Comparison of ENCODE assay signal across 12 cellular contexts in the genomic region with DNA sequence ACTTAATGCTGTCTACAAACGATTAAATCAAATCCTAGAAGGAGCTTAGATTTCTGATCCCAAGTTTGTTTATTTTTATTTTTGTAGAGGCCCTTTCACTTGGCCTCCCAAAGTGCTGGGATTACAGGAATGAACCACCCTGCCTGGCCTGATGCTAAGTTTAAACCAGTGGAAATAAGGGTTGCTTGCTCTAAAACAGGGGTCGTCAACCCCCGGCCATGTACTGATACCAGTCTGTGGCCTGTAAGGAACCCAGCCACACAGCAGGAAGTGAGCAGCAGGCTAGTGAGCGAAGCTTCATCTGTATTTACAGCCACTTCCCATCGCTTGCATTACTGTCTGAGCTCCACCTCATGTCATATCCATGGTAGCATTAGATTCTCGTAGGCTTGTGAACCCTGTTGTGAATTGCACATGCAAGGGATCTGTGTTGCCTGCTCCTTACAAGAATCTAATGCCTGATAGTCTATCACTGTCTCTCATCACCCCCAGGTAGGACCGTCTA.
"Had no signal": no experiment of that assay in that cellular context is flagged by ENCODE, and none has a peak within 500 bp of the region (broad histone marks: within the 10 kb centered on the region; RNA-seq: fewer than 3 reads in every experiment).

No MANE protein-coding gene starts in this region.

- H3K27ac ChIP-seq: heart left ventricle, parathyroid adenoma, uterus had no signal

- H3K9me3 ChIP-seq: heart left ventricle, left lung, uterus had no signal

- H3K36me3 ChIP-seq: uterus had no signal

- H3K27ac Mint-ChIP-seq: activated B cell treated with CpG ODN at 0.5 μM for 24 hours; activated naive CD4-positive, alpha-beta T cell treated with anti-CD3 and anti-CD28 coated beads for 36 hours; activated T-helper 1 cell treated with anti-CD3 and anti-CD28 coated beads, Interleukin-12 subunit alpha, Interleukin-12 subunit beta, Interleukin-2, Interleukin-4 antibody, amounts not matched to agents 30 ng/mL and 10 ng/mL and 1 ng/mL, durations not matched to agents 14 hours and 24 hours and 36 hours had no signal

- H3K4me3 ChIP-seq: heart left ventricle, left lung, uterus had no signal

- ATAC-seq: heart left ventricle, left lung had no signal

- DNase-seq: activated B cell treated with CpG ODN at 0.5 μM for 24 hours; activated CD4-positive, alpha-beta T cell treated with anti-CD3 and anti-CD28 coated beads, Interleukin-2, amount 50 U/mL, for 1 hour; activated naive CD4-positive, alpha-beta T cell treated with anti-CD3 and anti-CD28 coated beads for 36 hours; heart left ventricle; islet precursor cell; left lung; stimulated activated CD4-positive, alpha-beta T cell treated with anti-CD3 and anti-CD28 coated beads, Interleukin-15, amount 100 ng/mL, for 24 hours; stimulated activated CD4-positive, alpha-beta T cell treated with anti-CD3 and anti-CD28 coated beads, Interleukin-4, amount 100 ng/mL, for 4 hours; uterus had no signal

- H3K27me3 Mint-ChIP-seq: activated B cell treated with CpG ODN at 0.5 μM for 24 hours had no signal

- H3K9me3 Mint-ChIP-seq: activated B cell treated with CpG ODN at 0.5 μM for 24 hours; activated naive CD4-positive, alpha-beta T cell treated with anti-CD3 and anti-CD28 coated beads for 36 hours; activated T-helper 1 cell treated with anti-CD3 and anti-CD28 coated beads, Interleukin-12 subunit alpha, Interleukin-12 subunit beta, Interleukin-2, Interleukin-4 antibody, amounts not matched to agents 30 ng/mL and 10 ng/mL and 1 ng/mL, durations not matched to agents 14 hours and 24 hours and 36 hours; brain had no signal

- H3K4me1 ChIP-seq: uterus had no signal

- H3K27me3 ChIP-seq: heart left ventricle, left lung, uterus had no signal

- H2AFZ ChIP-seq: parathyroid adenoma had no signal

- H3K9ac ChIP-seq: parathyroid adenoma had no signal

- H3K4me3 Mint-ChIP-seq: activated B cell treated with CpG ODN at 0.5 μM for 24 hours; activated naive CD4-positive, alpha-beta T cell treated with anti-CD3 and anti-CD28 coated beads for 36 hours; activated T-helper 1 cell treated with anti-CD3 and anti-CD28 coated beads, Interleukin-12 subunit alpha, Interleukin-12 subunit beta, Interleukin-2, Interleukin-4 antibody, amounts not matched to agents 30 ng/mL and 10 ng/mL and 1 ng/mL, durations not matched to agents 14 hours and 24 hours and 36 hours; brain had no signal
